In genomic region chr2:180969124-180969523, GRCh38 we compare ENCODE assay signal across 17 cellular contexts.
"Had no signal": no experiment of that assay in that cellular context is flagged by ENCODE, and none has a peak within 500 bp of the region (broad histone marks: within the 10 kb centered on the region; RNA-seq: fewer than 3 reads in every experiment).

No MANE protein-coding gene starts in this region.

- H3K27me3 ChIP-seq: MG63 had no signal

- H3K9me3 ChIP-seq: MG63 had no signal

- DNase-seq: KBM-7, MG63, NCI-H1092, NCI-H1105 treated with DMSO at 0.1 percent for 48 hours, NCI-H1417 treated with DMSO at 0.1 percent for 48 hours, NCI-H146, NCI-H1694 treated with DMSO at 0.1 percent for 48 hours, NCI-H1930, NCI-H2081, NCI-H2107, NCI-H226, NCI-H446, NCI-H510A, NCI-H774 had no signal

- ATAC-seq: Panc1 had no signal

- H3K4me3 ChIP-seq: MG63 had no signal

- H3K36me3 ChIP-seq: MG63 had no signal

- H3K27ac ChIP-seq: HL-60, RWPE1 had no signal
